In genomic region chr10:30476511-30476910, GRCh38 we compare ENCODE assay signal across 23 cellular contexts.
"Had no signal": no experiment of that assay in that cellular context is flagged by ENCODE, and none has a peak within 500 bp of the region (broad histone marks: within the 10 kb centered on the region; RNA-seq: fewer than 3 reads in every experiment).

No MANE protein-coding gene starts in this region.

- H3K4me3 Mint-ChIP-seq: naive thymus-derived CD4-positive, alpha-beta T cell; neural crest cell; stimulated activated naive CD8-positive, alpha-beta T cell treated with anti-CD3 and anti-CD28 coated beads, Interleukin-15, Interleukin-2, amounts not matched to agents 100 ng/mL and 50 ng/mL, for 24 hours had no signal

- FAIRE-seq: colon, endometrium, islet of Langerhans had no signal

- H3K4me3 ChIP-seq: cardiac muscle cell, esophagus muscularis mucosa, gastrocnemius medialis, heart right ventricle, sigmoid colon, skin epidermis, tibial nerve, upper lobe of right lung had no signal

- H3K4me1 ChIP-seq: esophagus muscularis mucosa, gastrocnemius medialis, sigmoid colon, tibial nerve, upper lobe of right lung had no signal

- H3K27ac Mint-ChIP-seq: stimulated activated naive CD8-positive, alpha-beta T cell treated with anti-CD3 and anti-CD28 coated beads, Interleukin-15, Interleukin-2, amounts not matched to agents 100 ng/mL and 50 ng/mL, for 24 hours had no signal

- H3K27me3 Mint-ChIP-seq: stimulated activated naive CD8-positive, alpha-beta T cell treated with anti-CD3 and anti-CD28 coated beads, Interleukin-15, Interleukin-2, amounts not matched to agents 100 ng/mL and 50 ng/mL, for 24 hours had no signal

- H3K27me3 ChIP-seq: cardiac muscle cell, esophagus muscularis mucosa, gastrocnemius medialis, sigmoid colon, tibial nerve, upper lobe of right lung had no signal

- H3K4me1 Mint-ChIP-seq: neural crest cell had no signal

- H3K27ac ChIP-seq: cardiac muscle cell, esophagus muscularis mucosa, gastrocnemius medialis, heart right ventricle, sigmoid colon, tibial nerve, upper lobe of right lung had no signal

- H3K36me3 ChIP-seq: cardiac muscle cell, esophagus muscularis mucosa, gastrocnemius medialis, heart right ventricle, sigmoid colon, tibial nerve, upper lobe of right lung had no signal

- DNase-seq: cerebellar nuclear complex; effector CD4-positive, alpha-beta T cell; gastrocnemius medialis; heart right ventricle; hypothalamus; kidney glomerular epithelial cell; mammary epithelial cell; midbrain; naive thymus-derived CD4-positive, alpha-beta T cell; posterior cingulate gyrus; sigmoid colon; stimulated activated CD4-positive, alpha-beta T cell treated with anti-CD3 and anti-CD28 coated beads, Interleukin-12 subunit alpha, Interleukin-12 subunit beta, amount 100 ng/mL, for 4 hours; upper lobe of right lung had no signal

- H3K9me3 ChIP-seq: esophagus muscularis mucosa, gastrocnemius medialis, sigmoid colon, tibial nerve, upper lobe of right lung had no signal

- ATAC-seq: gastrocnemius medialis; heart right ventricle; left lobe of liver; naive thymus-derived CD4-positive, alpha-beta T cell; upper lobe of right lung had no signal

- H3K9me3 Mint-ChIP-seq: stimulated activated naive CD8-positive, alpha-beta T cell treated with anti-CD3 and anti-CD28 coated beads, Interleukin-15, Interleukin-2, amounts not matched to agents 100 ng/mL and 50 ng/mL, for 24 hours had no signal
